Comparison of ENCODE assay signal across 11 cellular contexts in the genomic region with DNA sequence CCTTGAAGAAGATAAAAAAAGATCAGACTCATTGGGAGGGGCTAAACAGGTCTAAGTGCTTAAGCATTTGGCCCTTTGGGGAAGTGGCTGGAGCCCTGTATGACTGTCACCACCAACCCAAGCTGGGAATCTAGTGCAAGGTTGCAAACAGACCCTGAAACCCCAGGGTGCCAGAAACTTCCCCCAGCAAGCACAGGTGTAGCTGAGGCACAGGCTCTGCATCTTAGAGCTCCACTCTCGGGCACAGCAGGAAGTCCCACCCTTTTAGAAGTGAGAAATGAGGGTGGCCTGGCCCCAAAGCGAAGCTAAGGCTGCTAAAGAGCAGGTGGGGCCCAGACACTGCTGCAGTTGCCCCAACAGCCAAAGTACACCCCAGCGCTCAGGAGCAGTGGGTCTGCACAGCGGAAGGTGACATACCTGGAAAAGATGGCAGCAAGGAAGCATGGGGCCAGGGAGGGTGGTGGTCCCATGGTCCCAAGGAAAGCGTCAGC. TPM values are rescaled to one million over a fixed set of nuclear protein-coding genes. Genes with fewer than 3 reads are reported as not detected.
DNase-seq lines count a peak whose midpoint lies in the region; ATAC-seq and TF ChIP-seq lines count a peak whose summit lies in the region.
"Had no signal": no experiment of that assay in that cellular context is flagged by ENCODE, and none has a peak within 500 bp of the region (broad histone marks: within the 10 kb centered on the region; RNA-seq: fewer than 3 reads in every experiment).

No MANE protein-coding gene starts in this region.

- no peak for TF ChIP-seq CTCF in mesothelial cell of epicardium (IDR thresholded peaks at IDR 0.05; ENCODE audit: unreplicated experiment)

- no peaks in the 10 kb centered on the region for H3K36me3 ChIP-seq in CD8-positive, alpha-beta memory T cell (ENCODE audit: insufficient read depth, low read length)
- H3K36me3 ChIP-seq: cardiac muscle cell, heart right ventricle had no signal

- peak overlapping the region; percentile 19 for H3K4me3 ChIP-seq in CD8-positive, alpha-beta memory T cell (ENCODE audit: low read length)
- H3K4me3 ChIP-seq: cardiac muscle cell, heart right ventricle had no signal

- no peaks in the 10 kb centered on the region for H3K9me3 ChIP-seq in CD8-positive, alpha-beta memory T cell (ENCODE audit: low read length)
- H3K9me3 ChIP-seq: heart right ventricle had no signal

- H3K4me3 Mint-ChIP-seq in CD8-positive, alpha-beta memory T cell: peak overlapping the region; percentile 18 to 81 (median 56)
- no peak overlapping the region for H3K4me3 Mint-ChIP-seq in activated naive CD8-positive, alpha-beta T cell treated with anti-CD3 and anti-CD28 coated beads for 36 hours
- no peak overlapping the region for H3K4me3 Mint-ChIP-seq in mesothelial cell of epicardium

- peaks cover 15% of the 10 kb centered on the region for H3K4me1 ChIP-seq in CD8-positive, alpha-beta memory T cell (ENCODE audit: insufficient read depth, low read length)

- H3K9me3 Mint-ChIP-seq in CD8-positive, alpha-beta memory T cell: no peaks in the 10 kb centered on the region
- no peaks in the 10 kb centered on the region for H3K9me3 Mint-ChIP-seq in activated naive CD8-positive, alpha-beta T cell treated with anti-CD3 and anti-CD28 coated beads for 36 hours
- H3K9me3 Mint-ChIP-seq in mesothelial cell of epicardium: no peaks in the 10 kb centered on the region

- POLR2A ChIA-PET in CD8-positive, alpha-beta memory T cell (lab: Charles Lee): no interaction called here

- CTCF ChIA-PET in CD8-positive, alpha-beta memory T cell (lab: Charles Lee): interaction anchor here (1.4 kb wide), 1 partner anchor 9 kb away, joined by 3 read pairs; no protein-coding TSS in a partner anchor

- peak; percentile 46 for ATAC-seq in GM19397 (IDR thresholded peaks at IDR 0.05; ENCODE audit: unreplicated experiment)
- ATAC-seq in HG03354 (IDR thresholded peaks at IDR 0.05; ENCODE audit: poor library complexity, severe bottlenecking, unreplicated experiment): peak; percentile 59
- ATAC-seq: heart right ventricle had no signal

- no peaks in the 10 kb centered on the region for H3K27me3 ChIP-seq in CD8-positive, alpha-beta memory T cell (ENCODE audit: insufficient read depth, low read length, poor library complexity, severe bottlenecking)
- H3K27me3 ChIP-seq: cardiac muscle cell, heart right ventricle had no signal

- H3K36me3 Mint-ChIP-seq in CD8-positive, alpha-beta memory T cell: peaks cover 0 to 1% (median 0%) of the 10 kb centered on the region in 3 donors
- H3K36me3 Mint-ChIP-seq in activated naive CD8-positive, alpha-beta T cell treated with anti-CD3 and anti-CD28 coated beads for 36 hours: no peaks in the 10 kb centered on the region
- no peaks in the 10 kb centered on the region for H3K36me3 Mint-ChIP-seq in mesothelial cell of epicardium

- no peaks in the 10 kb centered on the region for H3K27me3 Mint-ChIP-seq in CD8-positive, alpha-beta memory T cell
- no peaks in the 10 kb centered on the region for H3K27me3 Mint-ChIP-seq in activated naive CD8-positive, alpha-beta T cell treated with anti-CD3 and anti-CD28 coated beads for 36 hours
- no peaks in the 10 kb centered on the region for H3K27me3 Mint-ChIP-seq in mesothelial cell of epicardium (ENCODE audit: low read depth)

- peaks cover 13 to 26% (median 14%) of the 10 kb centered on the region in 3 donors for H3K4me1 Mint-ChIP-seq in CD8-positive, alpha-beta memory T cell
- H3K4me1 Mint-ChIP-seq in activated naive CD8-positive, alpha-beta T cell treated with anti-CD3 and anti-CD28 coated beads for 36 hours: peaks cover 18% of the 10 kb centered on the region
- peaks cover 16% of the 10 kb centered on the region for H3K4me1 Mint-ChIP-seq in mesothelial cell of epicardium

- H3K27ac ChIP-seq in CD8-positive, alpha-beta memory T cell (ENCODE audit: low read depth, low read length): peak overlapping the region; percentile 12
- H3K27ac ChIP-seq: cardiac muscle cell, heart right ventricle had no signal

- peak overlapping the region; percentile 67 to 97 (median 93) for H3K27ac Mint-ChIP-seq in CD8-positive, alpha-beta memory T cell
- H3K27ac Mint-ChIP-seq in activated naive CD8-positive, alpha-beta T cell treated with anti-CD3 and anti-CD28 coated beads for 36 hours: peak overlapping the region; percentile 65
- H3K27ac Mint-ChIP-seq in mesothelial cell of epicardium: no peak overlapping the region

- DNase-seq in CD8-positive, alpha-beta memory T cell: peak in 4 of 5 donors; percentile 26 to 57 (median 36)
- DNase-seq in activated naive CD8-positive, alpha-beta T cell treated with anti-CD3 and anti-CD28 coated beads for 36 hours: no peak
- DNase-seq in mesothelial cell of epicardium (ENCODE audit: low spot score in 2 of 2, unreplicated experiment in 2 of 2) (no peak), cerebellar cortex (ENCODE audit: low spot score) (no peak), nucleus accumbens (lab: John Stamatoyannopoulos, UW) (no peak)
- no peak for DNase-seq in stimulated activated naive CD4-positive, alpha-beta T cell treated with Interleukin-2 at 50 U/mL for 16 hours (lab: John Stamatoyannopoulos, UW)
- DNase-seq: heart right ventricle, NCI-H2107 had no signal

RNA-seq across cellular contexts. Expression of a gene that starts 5.8 kb away (rescaled TPM):
- 100 to 1,000 TPM; 101 to 107 TPM for total RNA-seq in CD8-positive, alpha-beta memory T cell
- 20.4 TPM for polyA plus RNA-seq in CD8-positive, alpha-beta memory T cell
- total RNA-seq in activated naive CD8-positive, alpha-beta T cell treated with anti-CD3 and anti-CD28 coated beads for 36 hours: 10 to 100 TPM; 77.4 to 80.9 TPM
- total RNA-seq in mesothelial cell of epicardium: 135 to 142 TPM (median 138 TPM) in 3 replicates

RNA-seq across cellular contexts. Expression of a gene that starts 56.6 kb away (rescaled TPM):
- total RNA-seq in CD8-positive, alpha-beta memory T cell: 1 to 10 TPM; 1.7 to 1.9 TPM
- polyA plus RNA-seq in CD8-positive, alpha-beta memory T cell: 1.1 TPM
- under 1 TPM; 0.50 to 0.78 TPM for total RNA-seq in activated naive CD8-positive, alpha-beta T cell treated with anti-CD3 and anti-CD28 coated beads for 36 hours
- total RNA-seq in mesothelial cell of epicardium: 19.1 to 20.7 TPM (median 19.5 TPM) in 3 replicates

Comparison
In these comparisons a context has a peak if more than half of its experiments do, and no peak if none do; other contexts are left out.
1. DNase-seq: peak in CD8-positive, alpha-beta memory T cell (4 of 5); none in activated naive CD8-positive, alpha-beta T cell treated with anti-CD3 and anti-CD28 coated beads for 36 hours (single experiment), mesothelial cell of epicardium (0 of 2), cerebellar cortex (single experiment), stimulated activated naive CD4-positive, alpha-beta T cell treated with Interleukin-2 at 50 U/mL for 16 hours (single experiment) and nucleus accumbens (0 of 56).
2. H3K4me3 Mint-ChIP-seq: peak in CD8-positive, alpha-beta memory T cell (7 of 7); none in activated naive CD8-positive, alpha-beta T cell treated with anti-CD3 and anti-CD28 coated beads for 36 hours (single experiment) and mesothelial cell of epicardium (single experiment).